Comparison of ENCODE assay signal across 19 cellular contexts in the genomic region with DNA sequence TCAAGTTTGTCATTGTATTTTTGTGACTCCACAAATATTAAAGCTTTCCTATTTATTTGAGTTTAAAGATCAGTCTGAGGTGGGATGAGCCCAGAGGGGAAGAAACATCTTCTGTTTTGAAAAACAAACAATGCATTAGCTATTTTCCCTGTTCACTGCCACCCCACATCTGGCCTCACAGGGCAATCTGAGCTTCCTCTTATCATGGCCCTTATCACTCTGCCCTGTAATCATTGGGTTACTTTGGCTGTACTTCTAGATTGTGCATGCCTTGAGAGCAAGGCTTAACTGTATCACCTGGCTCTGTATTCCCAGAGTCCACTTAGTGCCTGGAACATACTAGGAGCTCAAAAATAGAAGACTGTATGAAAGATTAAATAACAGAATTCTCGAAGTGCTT.
A peak's percentile ranks its signal among the peaks of the same experiment; 100 is the strongest.
DNase-seq lines count a peak whose midpoint lies in the region; ATAC-seq, FAIRE-seq and TF ChIP-seq lines count a peak whose summit lies in the region.
"Had no signal": no experiment of that assay in that cellular context is flagged by ENCODE, and none has a peak within 500 bp of the region (broad histone marks: within the 10 kb centered on the region; RNA-seq: fewer than 3 reads in every experiment).

No MANE protein-coding gene starts in this region.

- H3K27me3 ChIP-seq in Caco-2 (replicated peaks; ENCODE audit: control insufficient read depth, insufficient read depth, low read length) (no peaks in the 10 kb centered on the region), pancreas (no peaks in the 10 kb centered on the region), HAP-1 (ENCODE audit: low read depth) (no peaks in the 10 kb centered on the region)

- no peaks in the 10 kb centered on the region for H3K36me3 Mint-ChIP-seq in Caco-2 (ENCODE audit: insufficient read depth, unreplicated experiment)

- BruUV-seq in Caco-2 (replicated peaks; lab: Mats Ljungman, UMichigan) = no TSS peak

- no peak for FAIRE-seq in pancreas (lab: Jason Lieb, UNC)
- FAIRE-seq: G401.6, GM12891 had no signal

- peak; percentile 78 for ATAC-seq in left colon
- ATAC-seq in pancreas = peak; percentile 48 to 82 (median 71)
- ATAC-seq in GM21723 (IDR thresholded peaks at IDR 0.05; ENCODE audit: unreplicated experiment) = no peak

- no peak overlapping the region for H3K27ac Mint-ChIP-seq in Caco-2 (ENCODE audit: unreplicated experiment)
- H3K27ac Mint-ChIP-seq: CD4-positive, CD25-positive, alpha-beta regulatory T cell had no signal

- in situ Hi-C loops in HAP-1 (cut with MboI; ENCODE audit: low sequenced_read_pairs) = no loop called here

- no peak overlapping the region for H3K4me3 ChIP-seq in Caco-2 (ENCODE audit: low read depth, low read length)
- H3K4me3 ChIP-seq in LNCaP clone FGC (ENCODE audit: low read depth, low read length) = no peak overlapping the region
- H3K4me3 ChIP-seq in pancreas = no peak overlapping the region
- no peak overlapping the region for H3K4me3 ChIP-seq in HAP-1
- H3K4me3 ChIP-seq: SK-N-MC had no signal

- TF ChIP-seq CTCF in Caco-2 (IDR thresholded peaks at IDR 0.05; ENCODE audit: insufficient read depth in 1 of 2, low read depth in 1 of 2, low read length in 1 of 2, severe bottlenecking in 1 of 2, unreplicated experiment in 1 of 2) (no peak), LNCaP clone FGC (IDR thresholded peaks at IDR 0.05; ENCODE audit: control insufficient read depth, extremely low read depth, insufficient read depth) (no peak), pancreas (IDR thresholded peaks at IDR 0.05) (no peak)

- H3K9me3 Mint-ChIP-seq in Caco-2 (ENCODE audit: unreplicated experiment) = no peaks in the 10 kb centered on the region

- POLR2A ChIA-PET in Caco-2 (lab: Charles Lee) = no interaction called here

- H3K36me3 ChIP-seq in Caco-2 (ENCODE audit: control insufficient read depth, insufficient read depth, low read length) (no peaks in the 10 kb centered on the region), pancreas (no peaks in the 10 kb centered on the region), HAP-1 (replicated peaks) (no peaks in the 10 kb centered on the region)

- 34 to 36% methylated on average over 1 of the region's 1 CpG for WGBS in pancreas, 2 donors

- peaks cover 35% of the 10 kb centered on the region for H3K4me1 Mint-ChIP-seq in Caco-2 (ENCODE audit: low read depth, unreplicated experiment)
- H3K4me1 Mint-ChIP-seq: CD4-positive, CD25-positive, alpha-beta regulatory T cell had no signal

- peak overlapping the region; percentile 52 for H3K4me3 Mint-ChIP-seq in Caco-2 (ENCODE audit: unreplicated experiment)
- H3K4me3 Mint-ChIP-seq: CD4-positive, CD25-positive, alpha-beta regulatory T cell had no signal

- intact Hi-C loops in Caco-2 (cut with micrococcal nuclease; ENCODE audit: unreplicated experiment) = loop anchor here (5.0 kb wide), 1 partner anchor 516 kb away; no protein-coding TSS in a partner anchor
- intact Hi-C loops in left colon (cut with DNase I, micrococcal nuclease) = no loop called here
- intact Hi-C loops in pancreas (cut with DNase I) = no loop called here

- H3K27ac ChIP-seq in pancreas = no peak overlapping the region
- H3K27ac ChIP-seq: SK-N-MC had no signal

- peaks cover 47% of the 10 kb centered on the region for H3K4me1 ChIP-seq in Caco-2
- H3K4me1 ChIP-seq in pancreas = peaks cover 10 to 24% (median 24%) of the 10 kb centered on the region in 3 donors
- no peaks in the 10 kb centered on the region for H3K4me1 ChIP-seq in HAP-1

- CTCF ChIA-PET in Caco-2 (lab: Charles Lee) = interaction anchor here (1.2 kb wide), 1 partner anchor 311 kb away, joined by 4 read pairs; no protein-coding TSS in a partner anchor

- peak; percentile 48 to 72 for DNase-seq in Caco-2
- peak; percentile 63 for DNase-seq in LNCaP clone FGC (ENCODE audit: low read depth)
- DNase-seq in left colon = no peak
- no peak for DNase-seq in pancreas
- no peak for DNase-seq in HAP-1 (ENCODE audit: low spot score in 2 of 2)
- no peak for DNase-seq in NCI-H1694 treated with DMSO at 0.1 percent for 48 hours (lab: John Stamatoyannopoulos, UW)
- DNase-seq: ACHN; Calu3; CD4-positive, CD25-positive, alpha-beta regulatory T cell; DMS79 treated with DMSO at 0.1 percent for 48 hours; Karpas-422; NCI-H1436; NCI-H2081; NCI-H2227 treated with DMSO at 0.1 percent for 48 hours; NCI-H526 had no signal

- no peaks in the 10 kb centered on the region; the same call in 1 of the 2 replicates for H3K9me3 ChIP-seq in Caco-2
- no peaks in the 10 kb centered on the region for H3K9me3 ChIP-seq in pancreas
- H3K9me3 ChIP-seq in HAP-1 = no peaks in the 10 kb centered on the region

- no peaks in the 10 kb centered on the region for H3K27me3 Mint-ChIP-seq in Caco-2 (ENCODE audit: insufficient read depth, unreplicated experiment)
- H3K27me3 Mint-ChIP-seq: CD4-positive, CD25-positive, alpha-beta regulatory T cell had no signal

Comparison
In these comparisons a context has a peak if more than half of its experiments do, and no peak if none do; other contexts are left out.
1. DNase-seq: peak in Caco-2 (2 of 2) and LNCaP clone FGC (single experiment); none in left colon (0 of 2), pancreas (0 of 6), HAP-1 (0 of 2) and NCI-H1694 treated with DMSO at 0.1 percent for 48 hours (single experiment).